In genomic region chr1:182704677-182705076, GRCh38 we compare ENCODE assay signal across 30 cellular contexts. TPM values are rescaled to one million over a fixed set of nuclear protein-coding genes. Genes with fewer than 3 reads are reported as not detected.
"Had no signal": no experiment of that assay in that cellular context is flagged by ENCODE, and none has a peak within 500 bp of the region (broad histone marks: within the 10 kb centered on the region; RNA-seq: fewer than 3 reads in every experiment).

No MANE protein-coding gene starts in this region.

- H3K4me3 ChIP-seq: left lung, lower lobe of right lung, ovary, skin epidermis, stomach, testis, thyroid gland, transverse colon, upper lobe of right lung had no signal

- H3K27me3 ChIP-seq: ovary, testis, thyroid gland, transverse colon, upper lobe of right lung had no signal

- H3K36me3 ChIP-seq: left lung, lower lobe of right lung, neutrophil, ovary, stomach, thyroid gland, transverse colon, upper lobe of right lung had no signal

- H3K9me3 ChIP-seq: left lung, lower lobe of right lung, neutrophil, ovary, stomach, testis, thyroid gland, transverse colon, upper lobe of right lung had no signal

- ATAC-seq: left colon; left lung; lower lobe of right lung; naive thymus-derived CD8-positive, alpha-beta T cell; right cardiac atrium; sciatic nerve; stimulated activated naive B cell treated with anti-CD40 and anti-IgM and Interleukin-4, amounts not matched to agents 10 μg/mL and 1 μg/mL and 100 μg/mL, for 72 hours; stimulated activated naive CD8-positive, alpha-beta T cell treated with anti-CD3 and anti-CD28 coated beads, Interleukin-15, Interleukin-2, amounts not matched to agents 100 U/mL and 50 U/mL, for 24 hours; upper lobe of right lung had no signal

- DNase-seq: hippocampal formation; kidney glomerular epithelial cell; left colon; left lung; lower lobe of right lung; mammary epithelial cell; mesenchymal stem cell; naive thymus-derived CD8-positive, alpha-beta T cell; occipital lobe; ovary; right cardiac atrium; stimulated activated CD4-positive, alpha-beta T cell treated with anti-CD3 and anti-CD28 coated beads, Interleukin-12 subunit alpha, Interleukin-12 subunit beta, amount 100 ng/mL, for 4 hours; stimulated activated CD4-positive, alpha-beta T cell treated with anti-CD3 and anti-CD28 coated beads, Interleukin-15, amount 100 ng/mL, for 24 hours; stimulated activated CD4-positive, alpha-beta T cell treated with anti-CD3 and anti-CD28 coated beads, Interleukin-2, amount 100 ng/mL, for 24 hours; stimulated activated CD4-positive, alpha-beta T cell treated with anti-CD3 and anti-CD28 coated beads, Interleukin-4, amount 100 ng/mL, for 1 hour; stimulated activated naive B cell treated with anti-CD40 and anti-IgM and Interleukin-4, amounts not matched to agents 10 μg/mL and 1 μg/mL and 100 μg/mL, for 72 hours; stimulated activated naive CD8-positive, alpha-beta T cell treated with anti-CD3 and anti-CD28 coated beads, Interleukin-15, Interleukin-2, amounts not matched to agents 100 U/mL and 50 U/mL, for 24 hours; stomach; testis; thyroid gland; transverse colon; upper lobe of right lung had no signal

- H3K27ac ChIP-seq: left lung, lower lobe of right lung, neutrophil, ovary, skin epidermis, stomach, testis, thyroid gland, transverse colon, upper lobe of right lung had no signal

- FAIRE-seq: keratinocyte, urothelium cell line had no signal

- H3K4me1 ChIP-seq: left lung, lower lobe of right lung, transverse colon, upper lobe of right lung had no signal

RNA-seq across cellular contexts. Expression of gene RGS8, which starts 20.3 kb away (rescaled TPM):
- total RNA-seq: left colon; lower lobe of right lung; mammary epithelial cell; naive thymus-derived CD8-positive, alpha-beta T cell; pulmonary artery endothelial cell; renal cortical epithelial cell; stomach; upper lobe of right lung had no signal
- polyA plus RNA-seq: keratinocyte; liver; mammary epithelial cell; naive thymus-derived CD8-positive, alpha-beta T cell; stomach had no signal
